ENCODE assay signal across 8 cellular contexts in the genomic region with DNA sequence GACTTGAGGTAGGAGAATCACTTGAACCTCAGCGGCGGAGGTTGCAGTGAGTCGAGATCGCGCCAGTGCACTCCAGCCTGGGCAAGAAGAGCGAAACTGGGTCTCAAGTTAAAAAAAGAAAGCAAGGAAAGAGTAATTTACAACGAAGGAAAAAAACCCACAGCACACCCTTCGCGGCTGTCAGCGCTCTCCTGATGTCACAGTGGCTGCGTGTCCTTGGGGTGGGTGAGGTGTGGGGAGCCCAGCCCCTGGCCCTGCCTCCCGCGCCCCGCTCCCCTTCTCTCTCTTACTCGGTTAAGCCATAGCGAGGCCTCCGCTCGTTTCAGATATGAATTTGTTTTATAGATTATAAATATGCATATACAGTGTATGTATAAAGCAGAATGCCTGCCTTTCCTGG. TPM values are rescaled to one million over a fixed set of nuclear protein-coding genes. Genes with fewer than 3 reads are reported as not detected.
DNase-seq lines count a peak whose midpoint lies in the region; ATAC-seq and TF ChIP-seq lines count a peak whose summit lies in the region.

No MANE protein-coding gene starts in this region.

- no peak for DNase-seq in activated T-cell treated with anti-CD3 and anti-CD28 coated beads, Interleukin-2, amount 50 U/mL, for 4 hours
- DNase-seq in activated T-cell treated with anti-CD3 and anti-CD28 coated beads for 4 hours (no peak), WERI-Rb-1 (no peak), immature natural killer cell (peak in 1 of 3 donors; percentile 12), tibial artery (no peak), NCI-H1105 treated with DMSO at 0.1 percent for 48 hours (lab: John Stamatoyannopoulos, UW) (no peak), iPS-NIHi11 (ENCODE audit: low spot score) (no peak), A172 (ENCODE audit: low spot score) (no peak)

- H3K9me3 Mint-ChIP-seq in activated T-cell treated with anti-CD3 and anti-CD28 coated beads, Interleukin-2, amount 50 U/mL, for 4 hours, result no peaks in the 10 kb centered on the region
- H3K9me3 Mint-ChIP-seq in immature natural killer cell, result no peaks in the 10 kb centered on the region

- peaks cover 66% of the 10 kb centered on the region for H3K36me3 ChIP-seq in WERI-Rb-1
- H3K36me3 ChIP-seq in tibial artery, result peaks cover 12 to 38% (median 33%) of the 10 kb centered on the region in 3 donors

- peaks cover 0 to 11% (median 7%) of the 10 kb centered on the region in 4 donors for H3K4me1 ChIP-seq in tibial artery

- intact Hi-C loops in tibial artery (cut with DNase I; ENCODE audit: low total_unique reads), result no loop called here

- peaks cover 25% of the 10 kb centered on the region for H3K36me3 Mint-ChIP-seq in activated T-cell treated with anti-CD3 and anti-CD28 coated beads, Interleukin-2, amount 50 U/mL, for 4 hours (ENCODE audit: insufficient read depth)
- H3K36me3 Mint-ChIP-seq in immature natural killer cell, result peaks cover 9 to 32% (median 10%) of the 10 kb centered on the region in 3 donors

- no peak for TF ChIP-seq CTCF in WERI-Rb-1 (IDR thresholded peaks at IDR 0.05; ENCODE audit: low read depth, low read length)
- TF ChIP-seq CTCF in tibial artery (IDR thresholded peaks at IDR 0.05), result no peak

- H3K27me3 ChIP-seq in WERI-Rb-1 (ENCODE audit: insufficient read depth, low read depth, severe bottlenecking), result no peaks in the 10 kb centered on the region
- H3K27me3 ChIP-seq in tibial artery, result no peaks in the 10 kb centered on the region

- H3K27ac Mint-ChIP-seq in immature natural killer cell, result peak overlapping the region in 5 of 6 donors; percentile 20 to 83 (median 64)

- no peak for ATAC-seq in activated T-cell treated with anti-CD3 and anti-CD28 coated beads, Interleukin-2, amount 50 U/mL, for 4 hours

- no peaks in the 10 kb centered on the region for H3K27me3 Mint-ChIP-seq in activated T-cell treated with anti-CD3 and anti-CD28 coated beads, Interleukin-2, amount 50 U/mL, for 4 hours (ENCODE audit: low read depth)
- H3K27me3 Mint-ChIP-seq in immature natural killer cell (ENCODE audit: low read depth in 3 of 3), result peaks cover 2 to 8% (median 5%) of the 10 kb centered on the region in 3 donors

- H3K27ac ChIP-seq in WERI-Rb-1 (peak overlapping the region; percentile 43), tibial artery (peak overlapping the region in 1 of 2 donors; percentile 1)

- H3K4me1 Mint-ChIP-seq in activated T-cell treated with anti-CD3 and anti-CD28 coated beads, Interleukin-2, amount 50 U/mL, for 4 hours (ENCODE audit: low read depth), result peaks cover 26% of the 10 kb centered on the region
- H3K4me1 Mint-ChIP-seq in immature natural killer cell, result peaks cover 15 to 32% of the 10 kb centered on the region in 2 donors

- peak overlapping the region; percentile 64 for H3K4me3 Mint-ChIP-seq in activated T-cell treated with anti-CD3 and anti-CD28 coated beads, Interleukin-2, amount 50 U/mL, for 4 hours
- peak overlapping the region; percentile 55 to 78 (median 60) for H3K4me3 Mint-ChIP-seq in immature natural killer cell

- H3K4me3 ChIP-seq in WERI-Rb-1 (ENCODE audit: low read depth, low read length) (peak overlapping the region; percentile 41), tibial artery (peak overlapping the region; percentile 60 to 93)

- H3K9me3 ChIP-seq in WERI-Rb-1 (ENCODE audit: severe bottlenecking) (no peaks in the 10 kb centered on the region), tibial artery (no peaks in the 10 kb centered on the region)

RNA-seq across cellular contexts. Expression of gene JPT2, which starts 0.7 kb away (rescaled TPM):
- 10 to 100 TPM; 89.2 to 96.4 (median 92.4) TPM for total RNA-seq in activated T-cell treated with anti-CD3 and anti-CD28 coated beads, Interleukin-2, amount 50 U/mL, for 4 hours
- 10 to 100 TPM in 1 of 3 donors, 1 to 10 TPM in 2; 7.9 to 14.0 (median 8.3) TPM for polyA plus RNA-seq in immature natural killer cell
- total RNA-seq in A172 (2014; rRNA removed; shearing (Covaris generic)), result 120 and 149 TPM in 2 replicates

RNA-seq across cellular contexts. Expression of gene MAPK8IP3, which starts 28.7 kb away (rescaled TPM):
- total RNA-seq in activated T-cell treated with anti-CD3 and anti-CD28 coated beads, Interleukin-2, amount 50 U/mL, for 4 hours, result 10 to 100 TPM; 76.3 to 89.4 (median 78.1) TPM
- 1 to 10 TPM in 1 of 3 donors, under 1 TPM in 2; 0.55 to 3.8 (median 0.57) TPM for polyA plus RNA-seq in immature natural killer cell
- total RNA-seq in A172 (2014; rRNA removed; shearing (Covaris generic)), result 26.0 and 39.3 TPM in 2 replicates
